25 cellular contexts compared by ENCODE assay signal in genomic region chr20:62984666-62985065, GRCh38. TPM values are rescaled to one million over a fixed set of nuclear protein-coding genes. Genes with fewer than 3 reads are reported as not detected.
DNase-seq lines count a peak whose midpoint lies in the region; ATAC-seq, FAIRE-seq and TF ChIP-seq lines count a peak whose summit lies in the region.
"Had no signal": no experiment of that assay in that cellular context is flagged by ENCODE, and none has a peak within 500 bp of the region (broad histone marks: within the 10 kb centered on the region; RNA-seq: fewer than 3 reads in every experiment).

No MANE protein-coding gene starts in this region.

- H3K27me3 Mint-ChIP-seq in activated naive CD8-positive, alpha-beta T cell treated with anti-CD3 and anti-CD28 coated beads for 36 hours: peaks cover 29% of the 10 kb centered on the region

- H3K9me3 ChIP-seq in DND-41 (ENCODE audit: insufficient read depth, low read length, severe bottlenecking): no peaks in the 10 kb centered on the region
- no peaks in the 10 kb centered on the region for H3K9me3 ChIP-seq in pancreas
- H3K9me3 ChIP-seq: prostate gland, tibial nerve had no signal

- H3K27ac Mint-ChIP-seq in activated naive CD8-positive, alpha-beta T cell treated with anti-CD3 and anti-CD28 coated beads for 36 hours: no peak overlapping the region
- H3K27ac Mint-ChIP-seq: memory B cell; naive B cell; stimulated activated naive CD8-positive, alpha-beta T cell treated with anti-CD3 and anti-CD28 coated beads, Interleukin-15, Interleukin-2, amounts not matched to agents 100 ng/mL and 50 ng/mL, for 24 hours; T-helper 17 cell had no signal

- no peak overlapping the region for H3K4me3 ChIP-seq in DND-41 (ENCODE audit: low read depth in 1 of 2, low read length in 2 of 2)
- H3K4me3 ChIP-seq in pancreas: no peak overlapping the region
- H3K4me3 ChIP-seq: dorsolateral prefrontal cortex, prostate gland, tibial nerve had no signal

- FAIRE-seq in frontal cortex (lab: Jason Lieb, UNC) (no peak), pancreas (lab: Jason Lieb, UNC) (no peak)
- FAIRE-seq: kidney, RCC 7860 had no signal

- H4K20me1 ChIP-seq in DND-41 (ENCODE audit: insufficient read depth, low read length): no peaks in the 10 kb centered on the region; the same call in 1 of the 2 replicates

- H3K36me3 ChIP-seq in DND-41 (ENCODE audit: insufficient read depth, low read length) (no peaks in the 10 kb centered on the region), pancreas (no peaks in the 10 kb centered on the region)
- H3K36me3 ChIP-seq: prostate gland, tibial nerve had no signal

- no peak overlapping the region for H3K27ac ChIP-seq in DND-41 (ENCODE audit: low read length)
- H3K27ac ChIP-seq in pancreas: no peak overlapping the region
- H3K27ac ChIP-seq: epithelial cell of prostate, prostate gland, tibial nerve had no signal

- H3K4me1 Mint-ChIP-seq in activated naive CD8-positive, alpha-beta T cell treated with anti-CD3 and anti-CD28 coated beads for 36 hours: peaks cover 16% of the 10 kb centered on the region

- H3K9ac ChIP-seq in DND-41 (ENCODE audit: low read depth, low read length): peak overlapping the region; percentile 19

- ATAC-seq in DND-41 (ENCODE audit: insufficient read depth, low read depth): no peak
- no peak for ATAC-seq in pancreas
- ATAC-seq: T-helper 17 cell had no signal

- H3K4me3 Mint-ChIP-seq in activated naive CD8-positive, alpha-beta T cell treated with anti-CD3 and anti-CD28 coated beads for 36 hours: no peak overlapping the region
- H3K4me3 Mint-ChIP-seq: memory B cell; stimulated activated naive CD8-positive, alpha-beta T cell treated with anti-CD3 and anti-CD28 coated beads, Interleukin-15, Interleukin-2, amounts not matched to agents 100 ng/mL and 50 ng/mL, for 24 hours; T-helper 17 cell had no signal

- H3K27me3 ChIP-seq in DND-41 (ENCODE audit: insufficient read depth, low read length, poor library complexity) (no peaks in the 10 kb centered on the region), pancreas (peaks cover 0 to 8% (median 0%) of the 10 kb centered on the region in 4 donors)

- intact Hi-C loops in pancreas (cut with DNase I): no loop called here

- no peak overlapping the region for H2AFZ ChIP-seq in DND-41 (ENCODE audit: low read depth, low read length)

- no peak for DNase-seq in DND-41
- peak; percentile 70 for DNase-seq in NCI-H69 (lab: John Stamatoyannopoulos, UW)
- peak; percentile 61 to 65 for DNase-seq in frontal cortex (ENCODE audit: low spot score in 2 of 2)
- DNase-seq in pons (ENCODE audit: low spot score): peak; percentile 14
- no peak for DNase-seq in activated naive CD8-positive, alpha-beta T cell treated with anti-CD3 and anti-CD28 coated beads for 36 hours
- no peak for DNase-seq in NAMALWA (ENCODE audit: low spot score)
- DNase-seq in pancreas: no peak
- DNase-seq: activated CD4-positive, alpha-beta T cell treated with anti-CD3 and anti-CD28 coated beads, Interleukin-2, amount 50 U/mL, for 48 hours; activated naive CD4-positive, alpha-beta T cell; amniotic stem cell; HCEC 1CT; Karpas-422; kidney; naive B cell; stimulated activated CD4-positive, alpha-beta T cell treated with anti-CD3 and anti-CD28 coated beads, Interleukin-2, amount 100 ng/mL, for 48 hours; T-helper 17 cell had no signal

- no peaks in the 10 kb centered on the region for H3K36me3 Mint-ChIP-seq in activated naive CD8-positive, alpha-beta T cell treated with anti-CD3 and anti-CD28 coated beads for 36 hours
- H3K36me3 Mint-ChIP-seq: memory B cell, naive B cell had no signal

- 74 to 80% methylated on average over 13 of the region's 13 CpGs for WGBS in pancreas, 2 donors

- H3K4me1 ChIP-seq in DND-41 (ENCODE audit: insufficient read depth, low read length) (peaks cover 37% of the 10 kb centered on the region), pancreas (no peaks in the 10 kb centered on the region)
- H3K4me1 ChIP-seq: prostate gland had no signal

- H3K4me2 ChIP-seq in DND-41 (ENCODE audit: insufficient read depth, low read length): no peak overlapping the region

- no peaks in the 10 kb centered on the region for H3K79me2 ChIP-seq in DND-41 (ENCODE audit: insufficient read depth, low read length)

- TF ChIP-seq CTCF in DND-41 (IDR thresholded peaks at IDR 0.05; ENCODE audit: borderline replicate concordance, extremely low read depth, low read length, poor library complexity, severe bottlenecking) (no peak), pancreas (IDR thresholded peaks at IDR 0.05) (no peak)

- no peaks in the 10 kb centered on the region for H3K9me3 Mint-ChIP-seq in activated naive CD8-positive, alpha-beta T cell treated with anti-CD3 and anti-CD28 coated beads for 36 hours
- H3K9me3 Mint-ChIP-seq: memory B cell; naive B cell; stimulated activated naive CD8-positive, alpha-beta T cell treated with anti-CD3 and anti-CD28 coated beads, Interleukin-15, Interleukin-2, amounts not matched to agents 100 ng/mL and 50 ng/mL, for 24 hours had no signal

RNA-seq across cellular contexts. Expression of gene BHLHE23, which starts 22.1 kb away (rescaled TPM):
- not detected for total RNA-seq in frontal cortex
- total RNA-seq in activated naive CD8-positive, alpha-beta T cell treated with anti-CD3 and anti-CD28 coated beads for 36 hours: not detected
- total RNA-seq in pancreas: not detected
- polyA plus RNA-seq in pancreas: not detected
- total RNA-seq: dorsolateral prefrontal cortex, fibroblast of villous mesenchyme, kidney, skeletal muscle tissue, T-helper 17 cell, tibial nerve had no signal

RNA-seq across cellular contexts. Expression of gene SLC17A9, which starts 32.2 kb away (rescaled TPM):
- under 0.01 TPM for total RNA-seq in frontal cortex
- total RNA-seq in activated naive CD8-positive, alpha-beta T cell treated with anti-CD3 and anti-CD28 coated beads for 36 hours: 10 to 100 TPM; 49.7 to 52.1 TPM
- total RNA-seq in pancreas: 1 to 10 TPM in 5 of 6 donors, under 1 TPM in 1; 0.63 to 7.7 (median 2.3) TPM
- 1 to 10 TPM; 3.5 to 6.2 TPM for polyA plus RNA-seq in pancreas
- total RNA-seq: skeletal muscle tissue had no signal

RNA-seq across cellular contexts. Expression of gene GID8, which starts 46.7 kb away (rescaled TPM):
- total RNA-seq in frontal cortex (57.1 TPM), pancreas (10 to 100 TPM; 13.1 to 22.4 (median 16.6) TPM)
- 10 to 100 TPM; 47.6 to 48.5 TPM for total RNA-seq in activated naive CD8-positive, alpha-beta T cell treated with anti-CD3 and anti-CD28 coated beads for 36 hours
- polyA plus RNA-seq in pancreas: 10 to 100 TPM in 1 of 2 donors, 1 to 10 TPM in 1; 6.0 to 14.6 TPM

RNA-seq across cellular contexts. Expression of gene DIDO1, which starts 58.4 kb away (rescaled TPM):
- total RNA-seq in frontal cortex (37.5 TPM), pancreas (10 to 100 TPM; 16.7 to 29.8 (median 18.5) TPM)
- total RNA-seq in activated naive CD8-positive, alpha-beta T cell treated with anti-CD3 and anti-CD28 coated beads for 36 hours: 10 to 100 TPM; 46.3 to 47.2 TPM
- 10 to 100 TPM; 17.3 to 21.2 TPM for polyA plus RNA-seq in pancreas

Comparison
In these comparisons a context has a peak if more than half of its experiments do, and no peak if none do; other contexts are left out.
1. DNase-seq: peak in NCI-H69 (single experiment), frontal cortex (2 of 2) and pons (single experiment); none in DND-41 (single experiment), activated naive CD8-positive, alpha-beta T cell treated with anti-CD3 and anti-CD28 coated beads for 36 hours (single experiment), NAMALWA (single experiment) and pancreas (0 of 6).
2. RNA of gene SLC17A9, which starts 32.2 kb away (total RNA-seq): 49.7 to 52.1 TPM in activated naive CD8-positive, alpha-beta T cell treated with anti-CD3 and anti-CD28 coated beads for 36 hours; 0.63 to 7.7 TPM in pancreas and under 0.01 TPM in frontal cortex (single experiment); every median in the first group is over 4 times any median in the second.